ENCODE assay signal across 21 cellular contexts in the genomic region with DNA sequence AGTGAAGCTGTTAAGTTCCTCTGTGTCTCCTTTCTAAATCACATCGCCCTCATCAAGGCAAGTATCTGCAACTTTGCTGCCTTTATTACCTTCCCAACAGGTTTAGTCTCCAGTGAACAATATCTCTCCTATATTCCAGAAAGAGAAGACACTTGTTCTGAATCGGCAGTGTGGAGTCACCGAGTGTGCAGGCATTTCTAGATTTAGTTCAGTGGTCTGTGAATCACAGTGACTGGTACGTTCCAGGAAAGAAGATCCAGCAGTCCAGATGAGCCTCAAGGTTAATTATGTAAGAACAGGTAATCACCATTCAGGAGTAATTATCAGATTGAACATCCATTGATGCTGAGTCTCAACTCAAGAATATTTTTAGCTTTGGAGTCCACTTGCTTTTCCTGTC.
"Had no signal": no experiment of that assay in that cellular context is flagged by ENCODE, and none has a peak within 500 bp of the region (broad histone marks: within the 10 kb centered on the region; RNA-seq: fewer than 3 reads in every experiment).

No MANE protein-coding gene starts in this region.

- H3K27me3 Mint-ChIP-seq: activated CD4-positive, alpha-beta T cell treated with anti-CD3 and anti-CD28 coated beads for 36 hours; activated naive CD4-positive, alpha-beta T cell treated with anti-CD3 and anti-CD28 coated beads, Interleukin-2, amount 10 ng/mL, durations not matched to agents 7 days and 5 days; activated naive CD8-positive, alpha-beta T cell treated with anti-CD3 and anti-CD28 coated beads, Interleukin-2, amount 50 U/mL, for 24 hours; activated T-cell treated with anti-CD3 and anti-CD28 coated beads, Interleukin-2, amount 50 U/mL, for 24 hours; central memory CD8-positive, alpha-beta T cell had no signal

- FAIRE-seq: TTC549 had no signal

- ATAC-seq: activated CD4-positive, alpha-beta T cell treated with anti-CD3 and anti-CD28 coated beads for 36 hours; activated naive CD8-positive, alpha-beta T cell treated with anti-CD3 and anti-CD28 coated beads, Interleukin-2, amount 50 U/mL, for 24 hours; heart right ventricle; mucosa of descending colon; naive thymus-derived CD4-positive, alpha-beta T cell; stimulated activated naive CD8-positive, alpha-beta T cell treated with anti-CD3 and anti-CD28 coated beads, Interleukin-15, Interleukin-2, amounts not matched to agents 100 U/mL and 50 U/mL, for 24 hours; WTC11 had no signal

- DNase-seq: activated CD4-positive, alpha-beta T cell treated with anti-CD3 and anti-CD28 coated beads for 36 hours; activated CD4-positive, alpha-beta T cell treated with anti-CD3 and anti-CD28 coated beads, Interleukin-2, amount 50 U/mL, for 48 hours; activated effector memory CD4-positive, alpha-beta T cell treated with Interleukin-2 at 50 U/mL for 16 hours; activated naive CD4-positive, alpha-beta T cell treated with anti-CD3 and anti-CD28 coated beads, Interleukin-2, amount 10 ng/mL, durations not matched to agents 7 days and 5 days; activated naive CD8-positive, alpha-beta T cell treated with anti-CD3 and anti-CD28 coated beads, Interleukin-2, amount 50 U/mL, for 24 hours; activated T-cell treated with anti-CD3 and anti-CD28 coated beads, Interleukin-2, amount 50 U/mL, for 24 hours; brain microvascular endothelial cell; colonic mucosa; endodermal cell; heart right ventricle; mesenchymal stem cell; mucosa of descending colon; naive thymus-derived CD4-positive, alpha-beta T cell; right lobe of liver; stimulated activated CD8-positive, alpha-beta memory T cell treated with anti-CD3 and anti-CD28 coated beads, Interleukin-4, amount 100 ng/mL, for 48 hours; stimulated activated naive CD8-positive, alpha-beta T cell treated with anti-CD3 and anti-CD28 coated beads, Interleukin-15, Interleukin-2, amounts not matched to agents 100 U/mL and 50 U/mL, for 24 hours had no signal

- H3K4me1 Mint-ChIP-seq: central memory CD8-positive, alpha-beta T cell had no signal

- H3K36me3 Mint-ChIP-seq: type B pancreatic cell, WTC11 had no signal

- H3K9me3 Mint-ChIP-seq: activated naive CD4-positive, alpha-beta T cell treated with anti-CD3 and anti-CD28 coated beads, Interleukin-2, amount 10 ng/mL, durations not matched to agents 7 days and 5 days; central memory CD8-positive, alpha-beta T cell; endodermal cell; T-helper 2 cell treated with Interferon-gamma antibody and Interleukin-4, amounts not matched to agents 5 μg/mL and 100 μg/mL, for 36 hours; type B pancreatic cell; WTC11 had no signal

- H3K4me3 Mint-ChIP-seq: activated CD4-positive, alpha-beta T cell treated with anti-CD3 and anti-CD28 coated beads for 36 hours; activated naive CD4-positive, alpha-beta T cell treated with anti-CD3 and anti-CD28 coated beads, Interleukin-2, amount 10 ng/mL, durations not matched to agents 7 days and 5 days; activated naive CD8-positive, alpha-beta T cell treated with anti-CD3 and anti-CD28 coated beads, Interleukin-2, amount 50 U/mL, for 24 hours; activated T-cell treated with anti-CD3 and anti-CD28 coated beads, Interleukin-2, amount 50 U/mL, for 24 hours; central memory CD8-positive, alpha-beta T cell; endodermal cell; T-helper 2 cell treated with Interferon-gamma antibody and Interleukin-4, amounts not matched to agents 5 μg/mL and 100 μg/mL, for 36 hours; type B pancreatic cell; WTC11 had no signal

- H3K27ac Mint-ChIP-seq: activated CD4-positive, alpha-beta T cell treated with anti-CD3 and anti-CD28 coated beads for 36 hours; activated naive CD4-positive, alpha-beta T cell treated with anti-CD3 and anti-CD28 coated beads, Interleukin-2, amount 10 ng/mL, durations not matched to agents 7 days and 5 days; activated naive CD8-positive, alpha-beta T cell treated with anti-CD3 and anti-CD28 coated beads, Interleukin-2, amount 50 U/mL, for 24 hours; activated T-cell treated with anti-CD3 and anti-CD28 coated beads, Interleukin-2, amount 50 U/mL, for 24 hours; endodermal cell; T-helper 2 cell treated with Interferon-gamma antibody and Interleukin-4, amounts not matched to agents 5 μg/mL and 100 μg/mL, for 36 hours; type B pancreatic cell; WTC11 had no signal
